Comparison of ENCODE assay signal across 8 cellular contexts in genomic region chr22:42740320-42741096, GRCh38. TPM values are rescaled to one million over a fixed set of nuclear protein-coding genes. Genes with fewer than 3 reads are reported as not detected.
DNase-seq lines count a peak whose midpoint lies in the region; ATAC-seq and TF ChIP-seq lines count a peak whose summit lies in the region.
"Not testable (repeated sequence)": the region's sequence is repeated elsewhere in the genome, so short reads cannot be mapped to it uniquely, and the experiment has no call there.
"Had no signal": no experiment of that assay in that cellular context is flagged by ENCODE, and none has a peak within 500 bp of the region (broad histone marks: within the 10 kb centered on the region; RNA-seq: fewer than 3 reads in every experiment).

No MANE protein-coding gene starts in this region.

- in situ Hi-C loops in HAP-1 (cut with MboI; ENCODE audit: low sequenced_read_pairs) = not testable (repeated sequence)

- H3K18ac ChIP-seq in mesendoderm (ENCODE audit: low read length) = not testable (repeated sequence)

- H4K8ac ChIP-seq in mesendoderm (ENCODE audit: low read depth, low read length) = not testable (repeated sequence)

- not testable (repeated sequence) for H3K9ac ChIP-seq in KMS-11; PC-3 (ENCODE audit: low read length); mesendoderm (ENCODE audit: low read length)

- H2BK15ac ChIP-seq in mesendoderm (replicated peaks; ENCODE audit: low read depth) = not testable (repeated sequence)

- not testable (repeated sequence) for H3K56ac ChIP-seq in mesendoderm (ENCODE audit: low read length)

- H3K27me3 ChIP-seq in HAP-1 (ENCODE audit: low read depth); KMS-11 (ENCODE audit: insufficient read depth, low read depth); PC-3 (ENCODE audit: low read length); mesendoderm (ENCODE audit: insufficient read depth, low read length, poor library complexity): not testable (repeated sequence)

- not testable (repeated sequence) for H3K23ac ChIP-seq in mesendoderm (ENCODE audit: low read length)

- H3K27ac ChIP-seq in KMS-11; PC-3 (ENCODE audit: low read length); mesendoderm (ENCODE audit: low read depth, low read length): not testable (repeated sequence)

- not testable (repeated sequence) for H2BK5ac ChIP-seq in mesendoderm (ENCODE audit: low read length)

- not testable (repeated sequence) for H3K4me3 Mint-ChIP-seq in MCF 10A (ENCODE audit: unreplicated experiment)

- intact Hi-C loops in PC-3 (cut with micrococcal nuclease); MCF 10A (cut with micrococcal nuclease): not testable (repeated sequence)

- DNase-seq in ELF-1 (ENCODE audit: low read depth, low spot score) (peak; percentile 58), HAP-1 (ENCODE audit: low spot score in 2 of 2) (peak; percentile 66 to 67), PC-3 (peak; percentile 25), erythroblast (lab: John Stamatoyannopoulos, UW) (peak; percentile 50 to 75), mesendoderm (peak; percentile 38)
- not testable (repeated sequence) for DNase-seq in MCF 10A (ENCODE audit: unreplicated experiment)

- H4K20me1 ChIP-seq in KMS-11 (ENCODE audit: insufficient read depth); PC-3 (ENCODE audit: low read length): not testable (repeated sequence)

- TF ChIP-seq CTCF in KMS-11 (conservative IDR thresholded peaks at IDR 0.05; ENCODE audit: low read depth, low read length); PC-3 (conservative IDR thresholded peaks at IDR 0.05; ENCODE audit: low read depth, low read length); MCF 10A (IDR thresholded peaks at IDR 0.05; ENCODE audit: unreplicated experiment): not testable (repeated sequence)

- peak overlapping the region; percentile 74 for H3K27ac Mint-ChIP-seq in MCF 10A (ENCODE audit: low read depth, unreplicated experiment)

- peak overlapping the region; percentile 25; the same call in 1 of the 2 replicates for H3K4me2 ChIP-seq in KMS-11
- not testable (repeated sequence) for H3K4me2 ChIP-seq in PC-3 (ENCODE audit: low read length); mesendoderm (ENCODE audit: low read length)

- H3K36me3 Mint-ChIP-seq in MCF 10A (ENCODE audit: insufficient read depth, unreplicated experiment) = not testable (repeated sequence)

- H3F3A ChIP-seq in PC-3 (ENCODE audit: low read length, unreplicated experiment) = not testable (repeated sequence)

- not testable (repeated sequence) for H2BK120ac ChIP-seq in mesendoderm (ENCODE audit: low read depth, low read length)

- POLR2A ChIA-PET in PC-3 (lab: Charles Lee; ENCODE audit: unreplicated experiment) = not testable (repeated sequence)
- POLR2A ChIA-PET in MCF 10A (lab: Yijun Ruan, JAX) = interaction anchor here (0.6 to 5.0 kb wide), 6 partner anchors 9 to 349 kb away, joined by 3 to 41 read pairs (median 6); no protein-coding TSS in a partner anchor

- H3K36me3 ChIP-seq in HAP-1 (replicated peaks); KMS-11 (ENCODE audit: insufficient read depth); PC-3 (ENCODE audit: low read depth, low read length); mesendoderm (ENCODE audit: control insufficient read depth, insufficient read depth, low read length): not testable (repeated sequence)

- H3K4me1 ChIP-seq in HAP-1 = peaks cover 44% of the 10 kb centered on the region
- H3K4me1 ChIP-seq in KMS-11 (ENCODE audit: low read depth, poor library complexity, severe bottlenecking) = peaks cover 14% of the 10 kb centered on the region
- not testable (repeated sequence) for H3K4me1 ChIP-seq in PC-3 (ENCODE audit: insufficient read depth, low read length); mesendoderm (ENCODE audit: control insufficient read depth, low read depth, low read length)

- not testable (repeated sequence) for H4K5ac ChIP-seq in mesendoderm (ENCODE audit: low read length)

- not testable (repeated sequence) for H3K4me3 ChIP-seq in HAP-1; KMS-11 (IDR thresholded peaks at IDR 0.05; ENCODE audit: insufficient read depth, low read depth, low read length); PC-3 (ENCODE audit: low read length); mesendoderm (ENCODE audit: low read length)

- H2AFZ ChIP-seq in KMS-11 (ENCODE audit: low read depth); PC-3 (ENCODE audit: low read length): not testable (repeated sequence)

- H3K79me1 ChIP-seq in mesendoderm (ENCODE audit: low read length) = not testable (repeated sequence)

- H3K27me3 Mint-ChIP-seq in MCF 10A (ENCODE audit: insufficient read depth, unreplicated experiment) = not testable (repeated sequence)

- H3K9me2 ChIP-seq in PC-3 (replicated peaks; ENCODE audit: low read length) = not testable (repeated sequence)

- H3K9me3 Mint-ChIP-seq in MCF 10A (ENCODE audit: unreplicated experiment) = not testable (repeated sequence)

- not testable (repeated sequence) for ATAC-seq in PC-3

- not testable (repeated sequence) for H3K79me2 ChIP-seq in KMS-11 (ENCODE audit: insufficient read depth, low read depth); PC-3 (ENCODE audit: low read length); mesendoderm (ENCODE audit: control insufficient read depth, insufficient read depth, low read length)

- H3K4me1 Mint-ChIP-seq in MCF 10A (ENCODE audit: insufficient read depth, unreplicated experiment) = peaks cover 35% of the 10 kb centered on the region

- WGBS in mesendoderm (ENCODE audit: extremely low coverage, insufficient coverage, low lambda C conversion rate) = no CpG with 5 or more reads among the region's 12 CpGs

- not testable (repeated sequence) for H3K9me3 ChIP-seq in HAP-1; PC-3 (ENCODE audit: low read length)

- not testable (repeated sequence) for BruUV-seq in PC-3 (replicated peaks; lab: Mats Ljungman, UMichigan); MCF 10A (replicated peaks; lab: Mats Ljungman, UMichigan)

- not testable (repeated sequence) for H3K4ac ChIP-seq in mesendoderm (ENCODE audit: low read depth, low read length)

- CTCF ChIA-PET in PC-3 (lab: Charles Lee); MCF 10A (lab: Yijun Ruan, JAX): not testable (repeated sequence)

- TF ChIP-seq POLR2A in erythroblast (IDR thresholded peaks at IDR 0.05; ENCODE audit: low read length) = peak; percentile 15

- not testable (repeated sequence) for H2AK5ac ChIP-seq in mesendoderm (ENCODE audit: low read length)

RNA-seq across cellular contexts. Expression of gene A4GALT, which starts 19.8 kb away (rescaled TPM):
- total RNA-seq in PC-3 (2014; rRNA removed) (0.63 and 3.2 TPM in 2 replicates), MCF 10A (2022) (8.7 and 12.3 TPM in 2 replicates)
- 5.9 TPM for polyA plus RNA-seq in mesendoderm (2013, experiment 1 of 2)
- polyA plus RNA-seq in mesendoderm (2013, experiment 2 of 2) = 5.8 TPM
- total RNA-seq: T-helper 17 cell had no signal
